Comparison of ENCODE assay signal across 31 cellular contexts in the genomic region with DNA sequence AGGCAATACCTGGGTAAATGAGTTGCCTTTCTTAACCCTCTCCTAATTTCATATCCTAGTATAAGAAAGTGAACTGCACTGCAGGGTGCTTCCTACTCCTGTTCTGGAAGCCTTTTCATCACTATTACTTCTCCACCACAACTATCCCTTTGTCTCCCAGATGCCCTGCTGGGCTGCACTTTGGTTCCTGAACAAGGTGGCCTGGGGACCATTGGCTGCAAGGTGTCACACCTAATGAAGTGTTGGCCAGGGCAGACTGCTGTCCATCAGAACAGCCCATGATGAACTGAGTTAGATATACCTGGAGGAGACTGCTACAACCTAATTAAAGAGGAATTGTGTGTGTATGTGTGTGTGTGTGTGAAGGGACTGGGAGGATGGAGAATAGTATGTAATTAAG. TPM values are rescaled to one million over a fixed set of nuclear protein-coding genes. Genes with fewer than 3 reads are reported as not detected.
"Had no signal": no experiment of that assay in that cellular context is flagged by ENCODE, and none has a peak within 500 bp of the region (broad histone marks: within the 10 kb centered on the region; RNA-seq: fewer than 3 reads in every experiment).

No MANE protein-coding gene starts in this region.

- H3K4me3 ChIP-seq: cardiac muscle cell, SJCRH30 had no signal

- H3K9ac ChIP-seq: SK-N-SH had no signal

- H3K27ac Mint-ChIP-seq: activated CD4-positive, alpha-beta memory T cell treated with anti-CD3 and anti-CD28 coated beads, Interleukin-2, amount 10 ng/mL, durations not matched to agents 7 days and 5 days; activated CD4-positive, alpha-beta T cell treated with anti-CD3 and anti-CD28 coated beads for 36 hours; activated naive CD4-positive, alpha-beta T cell treated with anti-CD3 and anti-CD28 coated beads for 36 hours; activated naive CD8-positive, alpha-beta T cell; activated T-helper 17 cell treated with anti-CD3 and anti-CD28 coated beads, Interleukin-2, amount 50 U/mL, for 72 hours had no signal

- H3K4me3 Mint-ChIP-seq: activated CD4-positive, alpha-beta memory T cell treated with anti-CD3 and anti-CD28 coated beads, Interleukin-2, amount 10 ng/mL, durations not matched to agents 7 days and 5 days; activated CD4-positive, alpha-beta T cell treated with anti-CD3 and anti-CD28 coated beads for 36 hours; activated naive CD4-positive, alpha-beta T cell treated with anti-CD3 and anti-CD28 coated beads for 36 hours; activated naive CD8-positive, alpha-beta T cell; activated T-helper 17 cell treated with anti-CD3 and anti-CD28 coated beads, Interleukin-2, amount 50 U/mL, for 72 hours had no signal

- H3K36me3 ChIP-seq: brain microvascular endothelial cell, cardiac muscle cell, SJCRH30 had no signal

- H3K4me1 Mint-ChIP-seq: activated CD4-positive, alpha-beta memory T cell treated with anti-CD3 and anti-CD28 coated beads, Interleukin-2, amount 10 ng/mL, durations not matched to agents 7 days and 5 days; activated CD4-positive, alpha-beta T cell treated with anti-CD3 and anti-CD28 coated beads for 36 hours; activated T-helper 17 cell treated with anti-CD3 and anti-CD28 coated beads, Interleukin-2, amount 50 U/mL, for 72 hours had no signal

- DNase-seq: activated CD4-positive, alpha-beta memory T cell treated with anti-CD3 and anti-CD28 coated beads, Interleukin-2, amount 10 ng/mL, durations not matched to agents 7 days and 5 days; activated CD4-positive, alpha-beta T cell treated with anti-CD3 and anti-CD28 coated beads for 36 hours; activated CD4-positive, alpha-beta T cell treated with anti-CD3 and anti-CD28 coated beads, Interleukin-2, amount 50 U/mL, for 1 hour; activated gamma-delta T cell; activated naive CD4-positive, alpha-beta T cell treated with anti-CD3 and anti-CD28 coated beads for 36 hours; activated T-cell treated with anti-CD3 and anti-CD28 coated beads for 4 hours; activated T-cell treated with anti-CD3 and anti-CD28 coated beads, Interleukin-2, amount 50 U/mL, for 48 hours; amygdala; brain microvascular endothelial cell; KG1; NCI-H1048; NCI-H187 treated with DMSO at 0.1 percent for 48 hours; NCI-H2081 treated with DMSO at 0.1 percent for 48 hours; NCI-H446; NCI-H524; NCI-H748 treated with DMSO at 0.1 percent for 48 hours; Right ventricle myocardium superior; SJCRH30; SK-N-SH; T-helper 1 cell had no signal

- H3K27me3 ChIP-seq: cardiac muscle cell had no signal

- H3K4me2 ChIP-seq: SK-N-SH had no signal

- ATAC-seq: activated CD4-positive, alpha-beta T cell treated with anti-CD3 and anti-CD28 coated beads for 36 hours; activated T-helper 17 cell treated with anti-CD3 and anti-CD28 coated beads, Interleukin-2, amount 50 U/mL, for 72 hours; Panc1 had no signal

- H3K36me3 Mint-ChIP-seq: activated naive CD8-positive, alpha-beta T cell had no signal

- H3K9me2 ChIP-seq: SK-N-SH had no signal

- H3K9me3 Mint-ChIP-seq: activated CD4-positive, alpha-beta memory T cell treated with anti-CD3 and anti-CD28 coated beads, Interleukin-2, amount 10 ng/mL, durations not matched to agents 7 days and 5 days; activated naive CD4-positive, alpha-beta T cell treated with anti-CD3 and anti-CD28 coated beads for 36 hours; activated T-helper 17 cell treated with anti-CD3 and anti-CD28 coated beads, Interleukin-2, amount 50 U/mL, for 72 hours had no signal

- H3K4me1 ChIP-seq: SJCRH30 had no signal

- H3K9me3 ChIP-seq: SJCRH30, SK-N-SH had no signal

- H3K27ac ChIP-seq: brain microvascular endothelial cell, cardiac muscle cell, RWPE1, SJCRH30, VCaP had no signal

RNA-seq across cellular contexts. Expression of a gene that starts 1.9 kb away (rescaled TPM):
- total RNA-seq: activated CD4-positive, alpha-beta memory T cell treated with anti-CD3 and anti-CD28 coated beads, Interleukin-2, amount 10 ng/mL, durations not matched to agents 7 days and 5 days; activated CD4-positive, alpha-beta T cell treated with anti-CD3 and anti-CD28 coated beads for 36 hours; activated CD8-positive, alpha-beta memory T cell treated with anti-CD3 and anti-CD28 coated beads for 36 hours; activated naive CD4-positive, alpha-beta T cell treated with anti-CD3 and anti-CD28 coated beads for 36 hours; activated T-helper 17 cell treated with anti-CD3 and anti-CD28 coated beads, Interleukin-2, amount 50 U/mL, for 72 hours; LHCN-M2; M059J; OCI-LY7; SJCRH30; T-helper 2 cell treated with Interferon-gamma antibody and Interleukin-4, amounts not matched to agents 100 ng/mL and 5 ng/mL, for 36 hours had no signal
